In the genomic region with DNA sequence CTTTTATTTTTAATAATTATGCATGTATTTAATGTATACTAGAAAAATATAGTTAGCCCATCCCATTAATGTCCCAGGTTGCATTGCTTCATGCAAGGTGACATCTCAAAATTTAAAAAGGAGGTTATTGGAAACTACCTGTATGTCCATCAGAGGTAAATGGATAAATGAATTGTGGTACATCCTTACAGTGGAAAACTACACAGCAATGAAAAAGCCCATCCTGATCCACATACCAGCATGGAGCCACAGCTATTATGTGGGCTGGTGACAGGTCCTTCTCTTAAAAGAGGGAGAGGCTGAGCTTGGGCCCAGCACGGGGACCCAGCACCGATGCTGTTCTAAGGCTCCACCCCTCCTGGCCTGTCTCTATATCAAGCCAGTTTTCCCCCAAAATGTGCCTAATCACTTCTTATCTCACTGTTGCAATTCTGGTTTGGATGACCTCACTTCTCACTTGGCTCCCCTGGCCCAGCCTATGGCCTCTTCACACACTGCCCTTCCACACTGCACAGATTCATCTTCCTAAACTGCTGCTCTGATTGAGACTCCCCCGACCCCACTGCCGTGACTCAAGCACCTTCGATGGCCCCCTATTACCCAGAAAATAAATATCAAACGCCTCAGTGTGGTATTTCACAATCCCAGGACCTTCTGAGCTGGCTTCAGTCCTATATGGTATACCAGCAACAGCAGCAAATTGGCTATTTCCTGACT, we compare ENCODE assay signal across 21 cellular contexts.
DNase-seq lines count a peak whose midpoint lies in the region; ATAC-seq and TF ChIP-seq lines count a peak whose summit lies in the region.
"Had no signal": no experiment of that assay in that cellular context is flagged by ENCODE, and none has a peak within 500 bp of the region (broad histone marks: within the 10 kb centered on the region; RNA-seq: fewer than 3 reads in every experiment).

No MANE protein-coding gene starts in this region.

- H3K4me1 ChIP-seq in neural progenitor cell = peaks cover 20% of the 10 kb centered on the region
- H3K4me1 ChIP-seq: thyroid gland had no signal

- peak; percentile 48 for DNase-seq in CD1c-positive myeloid dendritic cell (ENCODE audit: extremely low spot score)
- DNase-seq in OCI-M1 (lab: John Stamatoyannopoulos, UW) = peak; percentile 32
- no peak for DNase-seq in dorsolateral prefrontal cortex
- no peak for DNase-seq in neural progenitor cell (ENCODE audit: low spot score)
- no peak for DNase-seq in activated T-cell treated with anti-CD3 and anti-CD28 coated beads, Interleukin-2, amount 50 U/mL, for 24 hours
- DNase-seq in activated CD4-positive, alpha-beta T cell treated with anti-CD3 and anti-CD28 coated beads, Interleukin-2, amount 50 U/mL, for 1 hour = no peak
- DNase-seq: activated CD4-positive, CD25-positive, alpha-beta regulatory T cell; activated naive CD4-positive, alpha-beta T cell treated with anti-CD3 and anti-CD28 coated beads, Interleukin-2, amount 50 U/mL, for 16 hours; activated T-cell treated with anti-CD3 and anti-CD28 coated beads, Interleukin-2, amount 50 U/mL, for 4 hours; body of pancreas; CD8-positive, alpha-beta memory T cell; colonic mucosa; foreskin keratinocyte; naive thymus-derived CD8-positive, alpha-beta T cell; NCI-H187 treated with DMSO at 0.1 percent for 48 hours; PC-3; stimulated activated CD4-positive, alpha-beta T cell treated with anti-CD3 and anti-CD28 coated beads, Interleukin-1b, Interleukin-23, amount 100 ng/mL, for 48 hours; stimulated activated naive B cell treated with anti-CD40 and anti-IgM and Interleukin-4, amounts not matched to agents 10 μg/mL and 1 μg/mL and 100 μg/mL, for 72 hours; thyroid gland had no signal

- H2AFZ ChIP-seq in neural progenitor cell (replicated peaks) = no peak overlapping the region

- no peak overlapping the region for H3K4me2 ChIP-seq in neural progenitor cell

- no peak overlapping the region for H3K9ac ChIP-seq in neural progenitor cell

- H3K4me3 ChIP-seq in dorsolateral prefrontal cortex = no peak overlapping the region
- no peak overlapping the region for H3K4me3 ChIP-seq in neural progenitor cell
- H3K4me3 ChIP-seq: body of pancreas, colonic mucosa, thyroid gland had no signal

- intact Hi-C loops in dorsolateral prefrontal cortex (cut with DNase I) = loop anchor here (5.0 kb wide), 2 partner anchors 83 to 103 kb away; no protein-coding TSS in a partner anchor

- peaks cover 14% of the 10 kb centered on the region for H3K27me3 Mint-ChIP-seq in neural progenitor cell (ENCODE audit: insufficient read depth, low read depth)
- H3K27me3 Mint-ChIP-seq in activated T-cell treated with anti-CD3 and anti-CD28 coated beads, Interleukin-2, amount 50 U/mL, for 24 hours = no peaks in the 10 kb centered on the region

- no peaks in the 10 kb centered on the region for H3K9me3 ChIP-seq in neural progenitor cell (ENCODE audit: low read depth)
- H3K9me3 ChIP-seq: body of pancreas, colonic mucosa, thyroid gland had no signal

- no peak for TF ChIP-seq CTCF in dorsolateral prefrontal cortex (IDR thresholded peaks at IDR 0.05 in 54 of 56, conservative IDR thresholded peaks at IDR 0.05 in 2 of 56; ENCODE audit: low read depth in 1 of 56, partially characterized antibody in 56 of 56)
- no peak for TF ChIP-seq CTCF in neural progenitor cell (IDR thresholded peaks at IDR 0.05)

- H3K79me2 ChIP-seq in neural progenitor cell (ENCODE audit: low read depth) = no peaks in the 10 kb centered on the region

- H3K4me1 Mint-ChIP-seq in neural progenitor cell = peaks cover 33% of the 10 kb centered on the region
- H3K4me1 Mint-ChIP-seq in activated T-cell treated with anti-CD3 and anti-CD28 coated beads, Interleukin-2, amount 50 U/mL, for 24 hours (ENCODE audit: low read depth) = no peaks in the 10 kb centered on the region
- H3K4me1 Mint-ChIP-seq: CD8-positive, alpha-beta memory T cell had no signal

- H3K36me3 Mint-ChIP-seq in neural progenitor cell = no peaks in the 10 kb centered on the region
- no peaks in the 10 kb centered on the region for H3K36me3 Mint-ChIP-seq in activated T-cell treated with anti-CD3 and anti-CD28 coated beads, Interleukin-2, amount 50 U/mL, for 24 hours (ENCODE audit: low read depth)

- peaks cover 21% of the 10 kb centered on the region for H3K9me3 Mint-ChIP-seq in neural progenitor cell
- peaks cover 2% of the 10 kb centered on the region for H3K9me3 Mint-ChIP-seq in activated T-cell treated with anti-CD3 and anti-CD28 coated beads, Interleukin-2, amount 50 U/mL, for 24 hours
- H3K9me3 Mint-ChIP-seq: activated T-cell treated with anti-CD3 and anti-CD28 coated beads, Interleukin-2, amount 50 U/mL, for 4 hours had no signal

- no peaks in the 10 kb centered on the region for H3K36me3 ChIP-seq in neural progenitor cell
- H3K36me3 ChIP-seq: colonic mucosa, thyroid gland had no signal

- no peaks in the 10 kb centered on the region for H4K20me1 ChIP-seq in neural progenitor cell (ENCODE audit: low read depth)

- ATAC-seq in HG02678 (IDR thresholded peaks at IDR 0.05; ENCODE audit: unreplicated experiment) (no peak), HG02840 (IDR thresholded peaks at IDR 0.05; ENCODE audit: low FRiP score, unreplicated experiment) (no peak)
- ATAC-seq: activated T-cell treated with anti-CD3 and anti-CD28 coated beads, Interleukin-2, amount 50 U/mL, for 4 hours; body of pancreas; foreskin keratinocyte; naive thymus-derived CD8-positive, alpha-beta T cell; PC-3; stimulated activated naive B cell treated with anti-CD40 and anti-IgM and Interleukin-4, amounts not matched to agents 10 μg/mL and 1 μg/mL and 100 μg/mL, for 72 hours had no signal

- H3K27ac ChIP-seq in dorsolateral prefrontal cortex (peak overlapping the region in 58 of 59 donors; percentile 53 to 96 (median 87)), neural progenitor cell (peak overlapping the region; percentile 61)
- H3K27ac ChIP-seq: body of pancreas, colonic mucosa, foreskin keratinocyte, thyroid gland had no signal

- peaks cover 14% of the 10 kb centered on the region for H3F3A ChIP-seq in neural progenitor cell (ENCODE audit: low read depth)

- H3K27me3 ChIP-seq in dorsolateral prefrontal cortex (no peaks in the 10 kb centered on the region), neural progenitor cell (no peaks in the 10 kb centered on the region)
- H3K27me3 ChIP-seq: body of pancreas, colonic mucosa, foreskin keratinocyte, thyroid gland had no signal

- peak overlapping the region; percentile 5 for H3K4me3 Mint-ChIP-seq in neural progenitor cell
- H3K4me3 Mint-ChIP-seq in activated T-cell treated with anti-CD3 and anti-CD28 coated beads, Interleukin-2, amount 50 U/mL, for 24 hours = no peak overlapping the region
- H3K4me3 Mint-ChIP-seq: activated T-cell treated with anti-CD3 and anti-CD28 coated beads, Interleukin-2, amount 50 U/mL, for 4 hours; CD8-positive, alpha-beta memory T cell; naive thymus-derived CD8-positive, alpha-beta T cell; stimulated activated naive B cell treated with anti-CD40 and anti-IgM and Interleukin-4, amounts not matched to agents 10 μg/mL and 1 μg/mL and 100 μg/mL, for 72 hours had no signal

- peak overlapping the region; percentile 3 for H3K27ac Mint-ChIP-seq in neural progenitor cell
- no peak overlapping the region for H3K27ac Mint-ChIP-seq in activated T-cell treated with anti-CD3 and anti-CD28 coated beads, Interleukin-2, amount 50 U/mL, for 24 hours
- H3K27ac Mint-ChIP-seq: CD8-positive, alpha-beta memory T cell; stimulated activated naive B cell treated with anti-CD40 and anti-IgM and Interleukin-4, amounts not matched to agents 10 μg/mL and 1 μg/mL and 100 μg/mL, for 72 hours had no signal

Comparison
In these comparisons a context has a peak if more than half of its experiments do, and no peak if none do; other contexts are left out.
1. DNase-seq: peak in CD1c-positive myeloid dendritic cell (single experiment) and OCI-M1 (single experiment); none in dorsolateral prefrontal cortex (0 of 10), neural progenitor cell (single experiment), activated T-cell treated with anti-CD3 and anti-CD28 coated beads, Interleukin-2, amount 50 U/mL, for 24 hours (single experiment) and activated CD4-positive, alpha-beta T cell treated with anti-CD3 and anti-CD28 coated beads, Interleukin-2, amount 50 U/mL, for 1 hour (single experiment).